Comparison of ENCODE assay signal across 8 cellular contexts in genomic region chr7:21580073-21580521, GRCh38. TPM values are rescaled to one million over a fixed set of nuclear protein-coding genes. Genes with fewer than 3 reads are reported as not detected.
DNase-seq lines count a peak whose midpoint lies in the region; ATAC-seq, FAIRE-seq and TF ChIP-seq lines count a peak whose summit lies in the region.

No MANE protein-coding gene starts in this region.

- H3K27me3 Mint-ChIP-seq in T-helper 17 cell, result peaks cover 45% of the 10 kb centered on the region

- H3K36me3 ChIP-seq in bronchial epithelial cell (ENCODE audit: control insufficient read depth, insufficient read depth, low read length) (no peaks in the 10 kb centered on the region), gastrocnemius medialis (no peaks in the 10 kb centered on the region)

- ATAC-seq in GM18520 (IDR thresholded peaks at IDR 0.05; ENCODE audit: unreplicated experiment) (peak; percentile 51), gastrocnemius medialis (peak; percentile 83 to 86), HG03045 (IDR thresholded peaks at IDR 0.05; ENCODE audit: unreplicated experiment) (no peak), T-helper 17 cell (no peak)

- FAIRE-seq in bronchial epithelial cell (lab: Jason Lieb, UNC), result peak; percentile 85

- no peak overlapping the region for H3K4me3 Mint-ChIP-seq in T-helper 17 cell

- H3K4me1 ChIP-seq in gastrocnemius medialis, result peaks cover 5 to 30% of the 10 kb centered on the region in 2 donors

- TF ChIP-seq POLR2A in gastrocnemius medialis (IDR thresholded peaks at IDR 0.05), result no peak

- H3K27ac ChIP-seq in gastrocnemius medialis, result peak overlapping the region; percentile 27 to 80 (median 58)

- H3K9me3 ChIP-seq in gastrocnemius medialis (no peaks in the 10 kb centered on the region), T-helper 17 cell (ENCODE audit: control insufficient read depth, low read length, poor library complexity, severe bottlenecking) (no peaks in the 10 kb centered on the region)

- DNase-seq in KBM-7, result peak; percentile 16
- peak; percentile 99 for DNase-seq in bronchial epithelial cell (ENCODE audit: low read depth)
- no peak for DNase-seq in gastrocnemius medialis
- no peak for DNase-seq in NCI-H2081 (lab: John Stamatoyannopoulos, UW)
- no peak for DNase-seq in NAMALWA (ENCODE audit: low spot score)
- no peak for DNase-seq in T-helper 17 cell

- in situ Hi-C loops in KBM-7 (cut with MboI; ENCODE audit: low pct_unique_long_range_greater_than_20kb, low sequenced_read_pairs) (no loop called here), gastrocnemius medialis (cut with MboI; ENCODE audit: low sequenced_read_pairs in 4 of 4) (no loop called here)

- no peaks in the 10 kb centered on the region for H3K36me3 Mint-ChIP-seq in T-helper 17 cell (ENCODE audit: low read depth)

- no peak for TF ChIP-seq CTCF in bronchial epithelial cell (IDR thresholded peaks at IDR 0.05; ENCODE audit: insufficient read depth, low read length, severe bottlenecking)
- TF ChIP-seq CTCF in gastrocnemius medialis (IDR thresholded peaks at IDR 0.05 in 4 of 5, conservative IDR thresholded peaks at IDR 0.05 in 1 of 5), result no peak

- H3K4me3 ChIP-seq in bronchial epithelial cell (ENCODE audit: low read depth, low read length), result no peak overlapping the region
- no peak overlapping the region for H3K4me3 ChIP-seq in gastrocnemius medialis

- H3K27ac Mint-ChIP-seq in T-helper 17 cell, result no peak overlapping the region

- H3K4me1 Mint-ChIP-seq in T-helper 17 cell, result no peaks in the 10 kb centered on the region

- intact Hi-C loops in gastrocnemius medialis (cut with DNase I; ENCODE audit: low total_unique reads), result no loop called here

- H3K27me3 ChIP-seq in bronchial epithelial cell (ENCODE audit: control insufficient read depth, insufficient read depth, low read length) (peaks cover 2% of the 10 kb centered on the region), gastrocnemius medialis (no peaks in the 10 kb centered on the region)

RNA-seq across cellular contexts. Expression of gene DNAH11, which starts 37.3 kb away (rescaled TPM):
- total RNA-seq in bronchial epithelial cell (2.6 and 4.1 TPM in 2 replicates), gastrocnemius medialis (under 1 TPM; 0.10 to 0.62 (median 0.23) TPM), T-helper 17 cell (under 1 TPM; 0.05 to 0.97 TPM)

Comparison
In these comparisons a context has a peak if more than half of its experiments do, and no peak if none do; other contexts are left out.
1. ATAC-seq: peak in GM18520 (single experiment) and gastrocnemius medialis (2 of 2); none in HG03045 (single experiment) and T-helper 17 cell (single experiment).
2. DNase-seq: peak in KBM-7 (single experiment) and bronchial epithelial cell (single experiment); none in gastrocnemius medialis (0 of 2), NCI-H2081 (0 of 2), NAMALWA (single experiment) and T-helper 17 cell (0 of 3).